In the genomic region with DNA sequence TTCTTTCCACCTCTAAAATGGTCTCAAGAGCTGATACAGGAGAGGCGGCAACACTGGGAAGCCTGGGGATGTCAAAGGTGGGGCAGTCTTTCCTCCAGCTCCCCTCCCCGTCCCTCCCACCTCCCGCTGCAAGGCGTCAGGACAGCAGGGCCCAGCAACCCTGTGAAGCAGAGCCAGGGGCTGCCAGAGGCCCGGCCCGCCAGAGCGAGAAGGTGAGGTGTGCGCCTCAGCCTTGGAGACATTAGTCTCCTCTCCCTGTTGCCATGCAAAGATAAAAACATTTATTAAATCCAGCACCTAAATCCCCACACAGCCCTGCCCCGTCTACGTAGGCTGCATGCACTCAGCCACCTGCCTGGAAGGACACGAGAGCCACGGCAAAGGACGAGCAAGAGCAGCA, we compare ENCODE assay signal across 17 cellular contexts.
A peak's percentile ranks its signal among the peaks of the same experiment; 100 is the strongest.
DNase-seq lines count a peak whose midpoint lies in the region; ATAC-seq and TF ChIP-seq lines count a peak whose summit lies in the region.
"Had no signal": no experiment of that assay in that cellular context is flagged by ENCODE, and none has a peak within 500 bp of the region (broad histone marks: within the 10 kb centered on the region; RNA-seq: fewer than 3 reads in every experiment).

No MANE protein-coding gene starts in this region.

- no peaks in the 10 kb centered on the region for H3K9me2 ChIP-seq in OCI-LY7 (ENCODE audit: insufficient read depth, low read length)

- H3K27ac ChIP-seq in heart right ventricle (no peak overlapping the region), vagina (no peak overlapping the region), OCI-LY7 (ENCODE audit: low read depth, low read length, poor library complexity, severe bottlenecking) (no peak overlapping the region)
- no peak overlapping the region for H3K27ac ChIP-seq in CD4-positive, alpha-beta T cell (ENCODE audit: low read depth, low read length)
- H3K27ac ChIP-seq: BLaER1 had no signal

- no peaks in the 10 kb centered on the region for H3K4me1 Mint-ChIP-seq in CD4-positive, alpha-beta T cell (ENCODE audit: low read depth)

- H2AFZ ChIP-seq in OCI-LY7 (ENCODE audit: low read length): no peak overlapping the region

- no peaks in the 10 kb centered on the region for H3K36me3 Mint-ChIP-seq in CD4-positive, alpha-beta T cell (ENCODE audit: low read depth)
- H3K36me3 Mint-ChIP-seq: CD14-positive monocyte; CD8-positive, alpha-beta T cell; IgD-negative memory B cell had no signal

- DNase-seq in cardiac septum (ENCODE audit: low spot score) (peak; percentile 24), heart right ventricle (no peak), left kidney (ENCODE audit: low read depth, low spot score) (peak; percentile 70), vagina (ENCODE audit: extremely low spot score in 2 of 2) (peak; percentile 47 to 72), OCI-LY7 (ENCODE audit: low spot score) (no peak)
- peak; percentile 8 for DNase-seq in activated CD8-positive, alpha-beta memory T cell treated with anti-CD3 and anti-CD28 coated beads, Interleukin-2, amount 50 U/mL, for 48 hours
- no peak for DNase-seq in CD4-positive, alpha-beta T cell
- DNase-seq: 8988T, Calu3, DMS79 treated with DMSO at 0.1 percent for 48 hours, GF-D8, HCEC 1CT had no signal

- no peak overlapping the region for H3K4me3 ChIP-seq in heart right ventricle
- no peak overlapping the region for H3K4me3 ChIP-seq in vagina
- no peak overlapping the region for H3K4me3 ChIP-seq in OCI-LY7 (ENCODE audit: low read depth, low read length, poor library complexity, severe bottlenecking)
- H3K4me3 ChIP-seq: BLaER1 had no signal

- WGBS in heart right ventricle, 2 donors: 96% methylated on average over 13 of the region's 13 CpGs

- H3K9me3 ChIP-seq in heart right ventricle (no peaks in the 10 kb centered on the region), vagina (no peaks in the 10 kb centered on the region), OCI-LY7 (ENCODE audit: low read length) (no peaks in the 10 kb centered on the region)
- no peaks in the 10 kb centered on the region for H3K9me3 ChIP-seq in CD4-positive, alpha-beta T cell (ENCODE audit: control insufficient read depth, low read length)
- H3K9me3 ChIP-seq: BLaER1 had no signal

- no TSS peak for BruUV-seq in OCI-LY7 (replicated peaks; lab: Mats Ljungman, UMichigan)

- TF ChIP-seq POLR2A in vagina (IDR thresholded peaks at IDR 0.05): no peak

- CTCF ChIA-PET in OCI-LY7 (lab: Charles Lee; ENCODE audit: unreplicated experiment): no interaction called here
- CTCF ChIA-PET in CD4-positive, alpha-beta T cell (lab: Charles Lee): no interaction called here

- H3K9me3 Mint-ChIP-seq in CD4-positive, alpha-beta T cell: no peaks in the 10 kb centered on the region
- H3K9me3 Mint-ChIP-seq: CD8-positive, alpha-beta T cell; IgD-negative memory B cell had no signal

- H3K4me2 ChIP-seq in OCI-LY7 (ENCODE audit: low read length): no peak overlapping the region
- H3K4me2 ChIP-seq: BLaER1 had no signal

- no peak overlapping the region for H3K27ac Mint-ChIP-seq in CD4-positive, alpha-beta T cell
- H3K27ac Mint-ChIP-seq: CD14-positive monocyte; CD8-positive, alpha-beta T cell had no signal

- peaks cover 7% of the 10 kb centered on the region for H3K27me3 Mint-ChIP-seq in CD4-positive, alpha-beta T cell

- no peak for ATAC-seq in heart right ventricle
- no peak for ATAC-seq in GM19463 (IDR thresholded peaks at IDR 0.05; ENCODE audit: unreplicated experiment)
- ATAC-seq in CD4-positive, alpha-beta T cell (ENCODE audit: poor library complexity): no peak
- ATAC-seq: CD8-positive, alpha-beta T cell had no signal

- H3K79me2 ChIP-seq in OCI-LY7 (ENCODE audit: insufficient read depth, low read depth, low read length): no peaks in the 10 kb centered on the region

- POLR2A ChIA-PET in OCI-LY7 (lab: Charles Lee): interaction anchor here (0.6 kb wide), 1 partner anchor 85 kb away, joined by 3 read pairs; no protein-coding TSS in a partner anchor
- POLR2A ChIA-PET in CD4-positive, alpha-beta T cell (lab: Charles Lee): no interaction called here

- TF ChIP-seq CTCF in heart right ventricle (IDR thresholded peaks at IDR 0.05): no peak
- TF ChIP-seq CTCF in vagina (IDR thresholded peaks at IDR 0.05): no peak
- no peak for TF ChIP-seq CTCF in OCI-LY7 (conservative IDR thresholded peaks at IDR 0.05; ENCODE audit: low read length)
- no peak for TF ChIP-seq CTCF in CD4-positive, alpha-beta T cell (IDR thresholded peaks at IDR 0.05)

- H3K4me3 Mint-ChIP-seq in CD4-positive, alpha-beta T cell: no peak overlapping the region
- H3K4me3 Mint-ChIP-seq: CD14-positive monocyte; CD8-positive, alpha-beta T cell; IgD-negative memory B cell had no signal

- peaks cover 0 to 5% (median 0%) of the 10 kb centered on the region in 9 donors for H3K4me1 ChIP-seq in heart right ventricle
- H3K4me1 ChIP-seq in vagina: no peaks in the 10 kb centered on the region
- H3K4me1 ChIP-seq in OCI-LY7 (ENCODE audit: insufficient read depth, low read length, poor library complexity, severe bottlenecking): no peaks in the 10 kb centered on the region
- H3K4me1 ChIP-seq: BLaER1 had no signal

- H3K27me3 ChIP-seq in heart right ventricle (peaks cover 0 to 7% (median 0%) of the 10 kb centered on the region in 7 donors), vagina (no peaks in the 10 kb centered on the region)
- no peaks in the 10 kb centered on the region for H3K27me3 ChIP-seq in CD4-positive, alpha-beta T cell (ENCODE audit: control insufficient read depth, insufficient read depth, low read length)
- H3K27me3 ChIP-seq: BLaER1 had no signal

- H3K36me3 ChIP-seq in heart right ventricle (no peaks in the 10 kb centered on the region), vagina (no peaks in the 10 kb centered on the region), OCI-LY7 (ENCODE audit: insufficient read depth, low read length) (no peaks in the 10 kb centered on the region)
- H3K36me3 ChIP-seq: BLaER1 had no signal

- no peaks in the 10 kb centered on the region for H4K20me1 ChIP-seq in OCI-LY7 (ENCODE audit: insufficient read depth, low read length)
- H4K20me1 ChIP-seq: BLaER1 had no signal

- intact Hi-C loops in cardiac septum (cut with DNase I) (no loop called here), heart right ventricle (cut with DNase I) (no loop called here), vagina (cut with DNase I) (no loop called here), OCI-LY7 (cut with micrococcal nuclease; ENCODE audit: unreplicated experiment) (no loop called here)
- intact Hi-C loops in CD4-positive, alpha-beta T cell (cut with DNase I, micrococcal nuclease): no loop called here

Comparison
In these comparisons a context has a peak if more than half of its experiments do, and no peak if none do; other contexts are left out.
1. DNase-seq: peak in cardiac septum (single experiment), activated CD8-positive, alpha-beta memory T cell treated with anti-CD3 and anti-CD28 coated beads, Interleukin-2, amount 50 U/mL, for 48 hours (single experiment), left kidney (single experiment) and vagina (2 of 2); none in heart right ventricle (0 of 2), OCI-LY7 (single experiment) and CD4-positive, alpha-beta T cell (0 of 10).